In genomic region chr21:42429021-42429420, GRCh38 we compare ENCODE assay signal across 20 cellular contexts. TPM values are rescaled to one million over a fixed set of nuclear protein-coding genes. Genes with fewer than 3 reads are reported as not detected.
A peak's percentile ranks its signal among the peaks of the same experiment; 100 is the strongest.
DNase-seq lines count a peak whose midpoint lies in the region; ATAC-seq and TF ChIP-seq lines count a peak whose summit lies in the region.
"Had no signal": no experiment of that assay in that cellular context is flagged by ENCODE, and none has a peak within 500 bp of the region (broad histone marks: within the 10 kb centered on the region; RNA-seq: fewer than 3 reads in every experiment).

No MANE protein-coding gene starts in this region.

- no peaks in the 10 kb centered on the region for H3K27me3 Mint-ChIP-seq in activated naive CD4-positive, alpha-beta T cell treated with anti-CD3 and anti-CD28 coated beads, Interleukin-2, amount 50 U/mL, for 24 hours
- H3K27me3 Mint-ChIP-seq: CD4-positive, CD25-positive, alpha-beta regulatory T cell had no signal

- peaks cover 24% of the 10 kb centered on the region for H3K36me3 Mint-ChIP-seq in activated naive CD4-positive, alpha-beta T cell treated with anti-CD3 and anti-CD28 coated beads, Interleukin-2, amount 50 U/mL, for 24 hours

- H3K27ac ChIP-seq in HEK293 (ENCODE audit: extremely low read depth, low read depth, low read length), result no peak overlapping the region
- H3K27ac ChIP-seq: GM23248, HL-60 had no signal

- no peaks in the 10 kb centered on the region for H3K4me1 ChIP-seq in HEK293 (ENCODE audit: control insufficient read depth, insufficient read depth, low read length)
- H3K4me1 ChIP-seq: BE2C, HAP-1 had no signal

- no peaks in the 10 kb centered on the region for H3K9me3 ChIP-seq in HEK293 (ENCODE audit: control insufficient read depth, insufficient read depth, low read depth, low read length)
- H3K9me3 ChIP-seq: BE2C, HAP-1 had no signal

- no peak overlapping the region for H3K4me3 ChIP-seq in HEK293 (ENCODE audit: low read depth, low read length)
- H3K4me3 ChIP-seq: GM12878, GM23248, HAP-1, K562 had no signal

- peaks cover 54% of the 10 kb centered on the region for H3K4me1 Mint-ChIP-seq in activated naive CD4-positive, alpha-beta T cell treated with anti-CD3 and anti-CD28 coated beads, Interleukin-2, amount 50 U/mL, for 24 hours

- no peaks in the 10 kb centered on the region for H3K36me3 ChIP-seq in HEK293 (ENCODE audit: control insufficient read depth in 2 of 2, insufficient read depth in 1 of 2, low read length in 2 of 2)
- H3K36me3 ChIP-seq: BE2C, HAP-1 had no signal

- DNase-seq in activated naive CD4-positive, alpha-beta T cell treated with Interleukin-2 at 50 U/mL for 16 hours, result no peak
- DNase-seq in posterior vena cava (ENCODE audit: low spot score), result peak; percentile 30
- DNase-seq in HPDE6-E6E7 (ENCODE audit: extremely low spot score), result no peak
- DNase-seq: ACHN; BE2C; C1 segment of cervical spinal cord; CD4-positive, CD25-positive, alpha-beta regulatory T cell; DMS153; DMS79; GF-D8; GM23248; IMR-90 had no signal

- CTCF ChIA-PET in HEK293 (lab: Yijun Ruan, JAX), result interaction anchor here (0.5 to 0.9 kb wide), 3 partner anchors 9 to 170 kb away, joined by 3 to 5 read pairs (median 3); no protein-coding TSS in a partner anchor

- peak overlapping the region; percentile 12 for H3K27ac Mint-ChIP-seq in activated naive CD4-positive, alpha-beta T cell treated with anti-CD3 and anti-CD28 coated beads, Interleukin-2, amount 50 U/mL, for 24 hours

- H3K4me3 Mint-ChIP-seq in activated naive CD4-positive, alpha-beta T cell treated with anti-CD3 and anti-CD28 coated beads, Interleukin-2, amount 50 U/mL, for 24 hours, result no peak overlapping the region
- H3K4me3 Mint-ChIP-seq: CD4-positive, CD25-positive, alpha-beta regulatory T cell had no signal

- H3K9me3 Mint-ChIP-seq in activated naive CD4-positive, alpha-beta T cell treated with anti-CD3 and anti-CD28 coated beads, Interleukin-2, amount 50 U/mL, for 24 hours, result no peaks in the 10 kb centered on the region

- POLR2A ChIA-PET in HEK293 (lab: Yijun Ruan, JAX), result no interaction called here

- intact Hi-C loops in posterior vena cava (cut with DNase I), result no loop called here

- ATAC-seq in HG03280 (IDR thresholded peaks at IDR 0.05; ENCODE audit: unreplicated experiment), result no peak
- ATAC-seq: GM12878, K562 had no signal

- TF ChIP-seq CTCF in HEK293 (tag by site-specific recombination; IDR thresholded peaks at IDR 0.05), result no peak

TF ChIP-seq in HEK293, 187 proteins besides CTCF, POLR2A, EP300 and RAD21:
- TF ChIP-seq ZNF202 (tag by site-specific recombination; IDR thresholded peaks at IDR 0.05; ENCODE audit: borderline replicate concordance) (no peak), SALL2 (tag by site-specific recombination; IDR thresholded peaks at IDR 0.05; ENCODE audit: borderline replicate concordance) (no peak), ZNF548 (tag by site-specific recombination; IDR thresholded peaks at IDR 0.05) (peak; percentile 73), ATF2 (tag by site-specific recombination; IDR thresholded peaks at IDR 0.05; ENCODE audit: low read depth) (no peak)

RNA-seq across cellular contexts. Expression of gene UBASH3A, which starts 25.3 kb away (rescaled TPM):
- total RNA-seq in posterior vena cava, result under 1 TPM; 0.32 to 0.38 TPM
- total RNA-seq: GM23248, H4, IMR-90 had no signal

RNA-seq across cellular contexts. Expression of gene TMPRSS3, which starts 33.2 kb away (rescaled TPM):
- not detected for total RNA-seq in posterior vena cava
- total RNA-seq: GM23248, IMR-90, K562 had no signal
